ENCODE assay signal across 9 cellular contexts in the genomic region with DNA sequence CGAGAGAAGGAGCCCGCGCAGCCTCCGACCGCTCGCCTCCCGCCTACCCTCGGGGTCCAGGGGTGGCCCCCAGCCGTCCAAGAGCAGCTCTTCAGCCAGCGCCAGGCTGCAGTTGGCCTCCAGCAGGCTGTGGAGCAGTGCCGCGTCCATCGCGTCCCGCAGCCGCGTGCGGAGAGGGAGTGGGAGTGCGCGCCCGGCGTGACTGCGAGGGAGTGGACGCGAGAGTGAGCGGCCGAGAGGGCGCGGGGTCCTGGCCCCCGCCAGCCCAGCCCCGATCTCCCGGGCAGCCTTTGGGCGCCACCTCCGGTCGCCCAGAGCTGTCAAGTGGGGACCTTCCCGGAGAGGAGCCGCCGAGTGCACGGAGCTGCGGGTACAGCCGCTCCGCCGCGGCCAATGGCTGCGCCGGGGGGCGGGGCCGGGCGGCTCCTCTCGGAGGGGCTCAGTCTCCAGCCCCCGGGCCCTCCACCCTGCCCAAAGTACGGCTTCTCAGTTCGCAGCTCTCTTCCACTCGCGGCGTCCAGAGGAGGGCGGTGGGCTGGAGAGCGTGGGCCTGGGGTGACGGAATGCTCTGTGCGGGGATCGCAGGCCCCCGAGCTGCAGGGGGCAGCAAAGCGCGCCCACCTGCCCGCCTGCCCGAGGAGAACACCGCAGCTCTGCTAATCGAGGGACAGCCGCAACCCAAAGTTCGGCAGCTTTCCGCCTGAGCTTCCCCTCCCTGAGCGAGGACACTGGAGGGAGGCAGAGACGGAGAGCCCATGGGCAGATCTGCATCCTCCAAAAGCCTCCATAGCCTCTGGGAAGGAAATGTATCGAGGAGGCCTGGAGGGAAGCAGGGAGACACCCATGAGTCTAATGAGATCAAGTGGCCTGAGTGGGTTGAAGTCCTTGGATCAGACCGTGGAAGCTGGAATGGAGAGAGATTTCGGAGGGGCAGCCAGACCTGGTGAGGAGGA. TPM values are rescaled to one million over a fixed set of nuclear protein-coding genes. Genes with fewer than 3 reads are reported as not detected.
DNase-seq lines count a peak whose midpoint lies in the region; ATAC-seq and TF ChIP-seq lines count a peak whose summit lies in the region.
"Had no signal": no experiment of that assay in that cellular context is flagged by ENCODE, and none has a peak within 500 bp of the region (broad histone marks: within the 10 kb centered on the region; RNA-seq: fewer than 3 reads in every experiment).

A gene (minus strand): TSS at position 326 of the 953 bp plus-strand sequence. CDS start 176 bp downstream, at position 150.

- no peak for TF ChIP-seq POLR2A in transverse colon (IDR thresholded peaks at IDR 0.05)

- TF ChIP-seq EP300 in transverse colon (IDR thresholded peaks at IDR 0.05; ENCODE audit: low read depth), result no peak

- H3K9ac ChIP-seq in mucosa of rectum (ENCODE audit: low read depth in 1 of 2, low read length in 2 of 2), result no peak within 1 kb of the TSS

- peaks cover 38 to 46% of the 10 kb centered on the region in 2 donors for H3K27me3 ChIP-seq in mucosa of rectum (ENCODE audit: control insufficient read depth in 2 of 2, insufficient read depth in 2 of 2, low read length in 2 of 2)
- peaks cover 71% of the 10 kb centered on the region for H3K27me3 ChIP-seq in transverse colon

- intact Hi-C loops in transverse colon (cut with DNase I; ENCODE audit: low total_unique reads), result no loop called here

- ATAC-seq in GM21529 (IDR thresholded peaks at IDR 0.05; ENCODE audit: unreplicated experiment), result no peak

- H3K27ac ChIP-seq in mucosa of rectum (ENCODE audit: low read depth in 2 of 2, low read length in 2 of 2) (no peak within 1 kb of the TSS), transverse colon (no peak within 1 kb of the TSS)

- peak; percentile 77 for DNase-seq in NCI-H69 (lab: John Stamatoyannopoulos, UW)
- no peak for DNase-seq in choroid plexus epithelial cell (ENCODE audit: low read depth)
- no peak for DNase-seq in transverse colon
- no peak for DNase-seq in pons (ENCODE audit: low spot score)
- no peak for DNase-seq in NCI-H226

- no peaks in the 10 kb centered on the region for H3K36me3 ChIP-seq in mucosa of rectum (ENCODE audit: control insufficient read depth in 2 of 2, insufficient read depth in 2 of 2, low read length in 2 of 2)
- H3K36me3 ChIP-seq in transverse colon, result no peaks in the 10 kb centered on the region

- no peaks in the 10 kb centered on the region for H3K9me3 ChIP-seq in mucosa of rectum (ENCODE audit: control insufficient read depth in 2 of 2, low read length in 2 of 2)
- H3K9me3 ChIP-seq in transverse colon, result no peaks in the 10 kb centered on the region

- H3K4me3 ChIP-seq in choroid plexus epithelial cell (ENCODE audit: low read depth, low read length) (no peak within 1 kb of the TSS), mucosa of rectum (ENCODE audit: low read length in 2 of 2) (peak within 1 kb of the TSS; percentile 20 to 37), transverse colon (peak within 1 kb of the TSS; percentile 0 to 52 (median 26))

- in situ Hi-C loops in transverse colon (cut with MboI; ENCODE audit: low pct_ligation_motif_present in 1 of 4, low pct_unique_long_range_greater_than_20kb in 1 of 4, low sequenced_read_pairs in 3 of 4), result no loop called here

- WGBS in transverse colon (ENCODE audit: low coverage in 1 of 2), 2 donors, result 20 to 100% methylated on average over 2 to 14 of the region's 76 CpGs

- peak; percentile 2 for TF ChIP-seq CTCF in GM12873 (IDR thresholded peaks at IDR 0.05; ENCODE audit: insufficient read depth, low read depth, low read length, missing control alignments)
- TF ChIP-seq CTCF in choroid plexus epithelial cell (conservative IDR thresholded peaks at IDR 0.05; ENCODE audit: low read depth, low read length), result peak; percentile 21
- peak in 3 of 5 experiments; percentile 14 to 27 (median 25) for TF ChIP-seq CTCF in transverse colon (IDR thresholded peaks at IDR 0.05)

- peaks cover 0 to 3% of the 10 kb centered on the region in 2 donors for H3K4me1 ChIP-seq in mucosa of rectum (ENCODE audit: control insufficient read depth in 2 of 2, insufficient read depth in 2 of 2, low read length in 2 of 2)
- peaks cover 7 to 15% (median 13%) of the 10 kb centered on the region in 4 donors for H3K4me1 ChIP-seq in transverse colon

RNA-seq across cellular contexts. Expression of the gene that starts here (rescaled TPM):
- total RNA-seq in transverse colon, result not detected
- total RNA-seq: M059J had no signal
